ENCODE assay signal across 9 cellular contexts in the genomic region with DNA sequence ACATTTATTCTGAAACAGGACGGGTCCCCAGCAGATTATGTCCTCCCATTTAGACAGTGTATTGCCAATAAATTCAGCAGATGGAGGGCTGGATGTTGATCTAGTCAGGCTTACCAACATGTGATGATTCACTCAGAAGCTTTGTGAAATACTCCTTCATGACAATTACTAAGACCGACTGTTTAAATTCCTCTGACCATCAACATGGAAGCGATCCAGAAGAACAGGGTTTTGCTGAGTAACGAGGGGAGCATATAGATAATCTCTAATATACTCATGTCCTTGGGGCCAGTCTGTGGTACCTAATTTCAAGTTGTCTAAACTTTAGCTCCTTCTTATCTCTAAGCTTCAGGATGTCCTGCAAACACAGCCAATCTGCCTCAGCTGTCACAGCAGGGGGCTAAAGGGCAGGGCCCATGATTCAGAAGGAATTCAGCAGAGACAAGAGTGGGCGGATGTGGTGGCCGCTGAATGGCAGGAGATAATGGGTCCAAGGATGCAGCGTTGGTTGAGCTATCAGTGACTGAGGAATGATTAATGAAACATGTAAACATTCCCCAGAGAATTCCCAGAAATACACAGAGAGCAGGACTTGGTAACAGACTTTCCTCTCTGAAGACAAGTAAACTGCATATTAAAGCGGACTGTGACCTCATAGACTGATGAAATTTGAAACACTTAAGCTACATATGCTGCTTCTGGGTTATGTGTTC.
DNase-seq lines count a peak whose midpoint lies in the region; ATAC-seq and TF ChIP-seq lines count a peak whose summit lies in the region.
"Had no signal": no experiment of that assay in that cellular context is flagged by ENCODE, and none has a peak within 500 bp of the region (broad histone marks: within the 10 kb centered on the region; RNA-seq: fewer than 3 reads in every experiment).

No MANE protein-coding gene starts in this region.

- H3K27me3 ChIP-seq in body of pancreas = no peaks in the 10 kb centered on the region

- H3K9me3 ChIP-seq in body of pancreas = no peaks in the 10 kb centered on the region

- ATAC-seq in body of pancreas = peak; percentile 83
- no peak for ATAC-seq in HG03439 (IDR thresholded peaks at IDR 0.05; ENCODE audit: unreplicated experiment)
- ATAC-seq: GM12878 had no signal

- intact Hi-C loops in body of pancreas (cut with DNase I) = no loop called here

- DNase-seq in ACHN (peak; percentile 96), HT1080 (ENCODE audit: low read depth) (peak; percentile 100), body of pancreas (peak; percentile 26 to 69 (median 39)), kidney glomerular epithelial cell (lab: John Stamatoyannopoulos, UW) (peak; percentile 99), ureter (ENCODE audit: low spot score) (peak; percentile 50), NCI-H345 (lab: John Stamatoyannopoulos, UW) (no peak), KG1 (lab: John Stamatoyannopoulos, UW) (no peak)

- peak overlapping the region in 2 of 4 donors; percentile 14 to 65 for H3K27ac ChIP-seq in body of pancreas

- H3K36me3 ChIP-seq in body of pancreas (replicated peaks in 1 of 2; ENCODE audit: insufficient read depth in 1 of 2, low read depth in 2 of 2) = no peaks in the 10 kb centered on the region

- H3K4me3 ChIP-seq in body of pancreas = no peak overlapping the region
- H3K4me3 ChIP-seq: GM12878 had no signal

- no peak for TF ChIP-seq CTCF in body of pancreas (IDR thresholded peaks at IDR 0.05)

- in situ Hi-C loops in ACHN (cut with HindIII; ENCODE audit: low pct_ligation_motif_present, low pct_unique_long_range_greater_than_20kb, low sequenced_read_pairs) = no loop called here

- H3K4me1 ChIP-seq in body of pancreas = peaks cover 22% of the 10 kb centered on the region

- no peak for TF ChIP-seq POLR2A in body of pancreas (IDR thresholded peaks at IDR 0.05)

- 32 to 35% methylated on average over 8 of the region's 8 CpGs for WGBS in body of pancreas, 2 donors

Comparison
In these comparisons a context has a peak if more than half of its experiments do, and no peak if none do; other contexts are left out.
1. DNase-seq: peak in ACHN (single experiment), HT1080 (single experiment), body of pancreas (4 of 4), kidney glomerular epithelial cell (single experiment) and ureter (single experiment); none in NCI-H345 (single experiment) and KG1 (single experiment).